In genomic region chr1:36148821-36149236, GRCh38 we compare ENCODE assay signal across 8 cellular contexts. TPM values are rescaled to one million over a fixed set of nuclear protein-coding genes. Genes with fewer than 3 reads are reported as not detected.
DNase-seq lines count a peak whose midpoint lies in the region; ATAC-seq and TF ChIP-seq lines count a peak whose summit lies in the region.

No MANE protein-coding gene starts in this region.

- TF ChIP-seq CTCF in HEK293 (tag by site-specific recombination; IDR thresholded peaks at IDR 0.05): no peak

- POLR2A ChIA-PET in HEK293 (lab: Yijun Ruan, JAX): interaction anchor here (0.6 to 3.8 kb wide), 24 partner anchors 9 to 341 kb away, joined by 3 to 28 read pairs (median 4); partner anchors contain the start of genes AGO4, LSM10, MRPS15 and OSCP1
- POLR2A ChIA-PET in activated CD4-positive, alpha-beta memory T cell treated with anti-CD3 and anti-CD28 coated beads for 36 hours (lab: Charles Lee): interaction anchor here (0.8 to 4.0 kb wide), 11 partner anchors 12 to 379 kb away, joined by 3 to 69 read pairs (median 4); partner anchors contain the start of genes CLSPN, EVA1B and THRAP3

- H3K27ac Mint-ChIP-seq in activated CD4-positive, alpha-beta memory T cell treated with anti-CD3 and anti-CD28 coated beads for 36 hours: peak overlapping the region; percentile 92
- peak overlapping the region; percentile 99 for H3K27ac Mint-ChIP-seq in stimulated activated naive B cell treated with anti-CD40 and anti-IgM and Interleukin-4, amounts not matched to agents 10 μg/mL and 1 μg/mL and 100 μg/mL, for 72 hours

- CTCF ChIA-PET in HEK293 (lab: Yijun Ruan, JAX): interaction anchor here (0.6 to 4.4 kb wide), 31 partner anchors 11 to 590 kb away, joined by 3 to 132 read pairs (median 5); partner anchors contain the start of gene THRAP3
- CTCF ChIA-PET in activated CD4-positive, alpha-beta memory T cell treated with anti-CD3 and anti-CD28 coated beads for 36 hours (lab: Charles Lee): interaction anchor here (0.6 to 4.0 kb wide), 26 partner anchors 10 to 1330 kb away, joined by 3 to 151 read pairs (median 8); partner anchors contain the start of genes OSCP1, SH3D21 and THRAP3

- H3K36me3 ChIP-seq in HEK293 (ENCODE audit: control insufficient read depth in 2 of 2, insufficient read depth in 1 of 2, low read length in 2 of 2): peaks cover 0 to 17% of the 10 kb centered on the region in 2 experiments; a peak in 1 of 3 replicates

- peak overlapping the region; percentile 61; the same call in 1 of the 2 replicates for H3K27ac ChIP-seq in HEK293 (ENCODE audit: extremely low read depth, low read depth, low read length)

- peak; percentile 20 to 22 for ATAC-seq in stimulated activated naive B cell treated with anti-CD40 and anti-IgM and Interleukin-4, amounts not matched to agents 10 μg/mL and 1 μg/mL and 100 μg/mL, for 72 hours (replicated peaks)
- ATAC-seq in HG02763 (IDR thresholded peaks at IDR 0.05; ENCODE audit: unreplicated experiment): no peak

- intact Hi-C loops in activated CD4-positive, alpha-beta memory T cell treated with anti-CD3 and anti-CD28 coated beads for 36 hours (cut with micrococcal nuclease): loop anchor here (1.0 to 5.0 kb wide), 8 partner anchors 12 to 272 kb away; partner anchors contain the start of gene THRAP3

- no peak for DNase-seq in activated CD4-positive, alpha-beta memory T cell treated with anti-CD3 and anti-CD28 coated beads for 36 hours
- DNase-seq in stimulated activated naive B cell treated with anti-CD40 and anti-IgM and Interleukin-4, amounts not matched to agents 10 μg/mL and 1 μg/mL and 100 μg/mL, for 72 hours: no peak
- DNase-seq in NCI-H345 (lab: John Stamatoyannopoulos, UW): no peak
- DNase-seq in stimulated activated CD4-positive, alpha-beta T cell treated with anti-CD3 and anti-CD28 coated beads, Interleukin-1b, Interleukin-23, amount 100 ng/mL, for 48 hours: no peak
- DNase-seq in D341Med (ENCODE audit: low spot score): no peak

- no peaks in the 10 kb centered on the region for H3K4me1 ChIP-seq in HEK293 (ENCODE audit: control insufficient read depth, insufficient read depth, low read length)

- peaks cover 6% of the 10 kb centered on the region for H3K36me3 Mint-ChIP-seq in activated CD4-positive, alpha-beta memory T cell treated with anti-CD3 and anti-CD28 coated beads for 36 hours
- peaks cover 9 to 11% of the 10 kb centered on the region in 2 donors for H3K36me3 Mint-ChIP-seq in stimulated activated naive B cell treated with anti-CD40 and anti-IgM and Interleukin-4, amounts not matched to agents 10 μg/mL and 1 μg/mL and 100 μg/mL, for 72 hours

- H3K4me3 Mint-ChIP-seq in activated CD4-positive, alpha-beta memory T cell treated with anti-CD3 and anti-CD28 coated beads for 36 hours: peak overlapping the region; percentile 100
- peak overlapping the region; percentile 99 to 100 for H3K4me3 Mint-ChIP-seq in stimulated activated naive B cell treated with anti-CD40 and anti-IgM and Interleukin-4, amounts not matched to agents 10 μg/mL and 1 μg/mL and 100 μg/mL, for 72 hours

- no peaks in the 10 kb centered on the region for H3K9me3 Mint-ChIP-seq in activated CD4-positive, alpha-beta memory T cell treated with anti-CD3 and anti-CD28 coated beads for 36 hours
- no peaks in the 10 kb centered on the region for H3K9me3 Mint-ChIP-seq in stimulated activated naive B cell treated with anti-CD40 and anti-IgM and Interleukin-4, amounts not matched to agents 10 μg/mL and 1 μg/mL and 100 μg/mL, for 72 hours

- H3K4me3 ChIP-seq in HEK293 (ENCODE audit: low read depth, low read length) (peak overlapping the region; percentile 90), iPS-11a (ENCODE audit: low read depth, low read length) (peak overlapping the region; percentile 79)

- peaks cover 63% of the 10 kb centered on the region for H3K4me1 Mint-ChIP-seq in activated CD4-positive, alpha-beta memory T cell treated with anti-CD3 and anti-CD28 coated beads for 36 hours (ENCODE audit: low read depth)
- peaks cover 42 to 63% of the 10 kb centered on the region in 2 donors for H3K4me1 Mint-ChIP-seq in stimulated activated naive B cell treated with anti-CD40 and anti-IgM and Interleukin-4, amounts not matched to agents 10 μg/mL and 1 μg/mL and 100 μg/mL, for 72 hours

- no peaks in the 10 kb centered on the region for H3K27me3 Mint-ChIP-seq in activated CD4-positive, alpha-beta memory T cell treated with anti-CD3 and anti-CD28 coated beads for 36 hours
- no peaks in the 10 kb centered on the region for H3K27me3 Mint-ChIP-seq in stimulated activated naive B cell treated with anti-CD40 and anti-IgM and Interleukin-4, amounts not matched to agents 10 μg/mL and 1 μg/mL and 100 μg/mL, for 72 hours

- H3K9me3 ChIP-seq in HEK293 (ENCODE audit: control insufficient read depth, insufficient read depth, low read depth, low read length): no peaks in the 10 kb centered on the region

TF ChIP-seq in HEK293, 187 proteins besides CTCF, POLR2A, EP300 and RAD21:
- TF ChIP-seq GLIS1 (tag by site-specific recombination; IDR thresholded peaks at IDR 0.05): no peak
- TF ChIP-seq ZNF530 (tag by site-specific recombination; IDR thresholded peaks at IDR 0.05; ENCODE audit: low read depth): no peak
- no peak for TF ChIP-seq MEIS1 (CRISPR knock-in tag; IDR thresholded peaks at IDR 0.05; ENCODE audit: borderline replicate concordance)
- no peak for TF ChIP-seq ZBTB1 (tag by site-specific recombination; IDR thresholded peaks at IDR 0.05)
- TF ChIP-seq ZBTB6 (tag by site-specific recombination; IDR thresholded peaks at IDR 0.05): 0 out of 2 replicates have a peak, but pooled peaks have one; percentile 15
- TF ChIP-seq, protein P1, sequence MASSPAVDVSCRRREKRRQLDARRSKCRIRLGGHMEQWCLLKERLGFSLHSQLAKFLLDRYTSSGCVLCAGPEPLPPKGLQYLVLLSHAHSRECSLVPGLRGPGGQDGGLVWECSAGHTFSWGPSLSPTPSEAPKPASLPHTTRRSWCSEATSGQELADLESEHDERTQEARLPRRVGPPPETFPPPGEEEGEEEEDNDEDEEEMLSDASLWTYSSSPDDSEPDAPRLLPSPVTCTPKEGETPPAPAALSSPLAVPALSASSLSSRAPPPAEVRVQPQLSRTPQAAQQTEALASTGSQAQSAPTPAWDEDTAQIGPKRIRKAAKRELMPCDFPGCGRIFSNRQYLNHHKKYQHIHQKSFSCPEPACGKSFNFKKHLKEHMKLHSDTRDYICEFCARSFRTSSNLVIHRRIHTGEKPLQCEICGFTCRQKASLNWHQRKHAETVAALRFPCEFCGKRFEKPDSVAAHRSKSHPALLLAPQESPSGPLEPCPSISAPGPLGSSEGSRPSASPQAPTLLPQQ (tag by site-specific recombination; IDR thresholded peaks at IDR 0.05): peak; percentile 11; the same call in 1 of the 2 replicates
- TF ChIP-seq ZNF664 (tag by site-specific recombination; IDR thresholded peaks at IDR 0.05): peak; percentile 99
- 0 out of 2 replicates have a peak, but pooled peaks have one; percentile 49 for TF ChIP-seq ZNF10 (tag by site-specific recombination; IDR thresholded peaks at IDR 0.05)
- TF ChIP-seq, protein P2, sequence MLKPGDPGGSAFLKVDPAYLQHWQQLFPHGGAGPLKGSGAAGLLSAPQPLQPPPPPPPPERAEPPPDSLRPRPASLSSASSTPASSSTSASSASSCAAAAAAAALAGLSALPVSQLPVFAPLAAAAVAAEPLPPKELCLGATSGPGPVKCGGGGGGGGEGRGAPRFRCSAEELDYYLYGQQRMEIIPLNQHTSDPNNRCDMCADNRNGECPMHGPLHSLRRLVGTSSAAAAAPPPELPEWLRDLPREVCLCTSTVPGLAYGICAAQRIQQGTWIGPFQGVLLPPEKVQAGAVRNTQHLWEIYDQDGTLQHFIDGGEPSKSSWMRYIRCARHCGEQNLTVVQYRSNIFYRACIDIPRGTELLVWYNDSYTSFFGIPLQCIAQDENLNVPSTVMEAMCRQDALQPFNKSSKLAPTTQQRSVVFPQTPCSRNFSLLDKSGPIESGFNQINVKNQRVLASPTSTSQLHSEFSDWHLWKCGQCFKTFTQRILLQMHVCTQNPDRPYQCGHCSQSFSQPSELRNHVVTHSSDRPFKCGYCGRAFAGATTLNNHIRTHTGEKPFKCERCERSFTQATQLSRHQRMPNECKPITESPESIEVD (tag by site-specific recombination; IDR thresholded peaks at IDR 0.05): no peak
- TF ChIP-seq REPIN1 (tag by site-specific recombination; IDR thresholded peaks at IDR 0.05; ENCODE audit: low read depth): peak; percentile 95
- TF ChIP-seq ZNF560 (tag by site-specific recombination; IDR thresholded peaks at IDR 0.05; ENCODE audit: borderline replicate concordance): no peak

RNA-seq across cellular contexts. Expression of gene TRAPPC3, which starts 0.5 kb away (rescaled TPM):
- total RNA-seq in activated CD4-positive, alpha-beta memory T cell treated with anti-CD3 and anti-CD28 coated beads for 36 hours: 10 to 100 TPM; 56.7 to 56.8 TPM

RNA-seq across cellular contexts. Expression of gene MAP7D1, which starts 7.1 kb away (rescaled TPM):
- total RNA-seq in activated CD4-positive, alpha-beta memory T cell treated with anti-CD3 and anti-CD28 coated beads for 36 hours: 100 to 1,000 TPM; 138 to 143 TPM

RNA-seq across cellular contexts. Expression of gene COL8A2, which starts 23.8 kb away (rescaled TPM):
- not detected for total RNA-seq in activated CD4-positive, alpha-beta memory T cell treated with anti-CD3 and anti-CD28 coated beads for 36 hours
